ENCODE assay signal across 1 cellular context in genomic region chr5:103441523-103441922, GRCh38.
TF ChIP-seq lines count a peak whose summit lies in the region.

No MANE protein-coding gene starts in this region.

TF ChIP-seq in SK-N-SH, 30 proteins besides CTCF, POLR2A, EP300 and RAD21 (continued from another document):
- no peak for TF ChIP-seq POLR2AphosphoS5 (IDR thresholded peaks at IDR 0.05; ENCODE audit: low read depth, low read length)
- no peak for TF ChIP-seq GATA2 (CRISPR knock-in tag; IDR thresholded peaks at IDR 0.05)
- no peak for TF ChIP-seq FOXJ3 (CRISPR knock-in tag; IDR thresholded peaks at IDR 0.05)
- TF ChIP-seq EZH2phosphoT487 (IDR thresholded peaks at IDR 0.05; ENCODE audit: borderline replicate concordance, low read depth), result no peak
- no peak for TF ChIP-seq USF1 (IDR thresholded peaks at IDR 0.05; ENCODE audit: borderline replicate concordance, low read depth)
- no peak for TF ChIP-seq MEF2A (IDR thresholded peaks at IDR 0.05; ENCODE audit: borderline replicate concordance, low read depth)
- no peak for TF ChIP-seq RFX5 (IDR thresholded peaks at IDR 0.05; ENCODE audit: low read length)
